1 cellular context compared by ENCODE assay signal in the genomic region with DNA sequence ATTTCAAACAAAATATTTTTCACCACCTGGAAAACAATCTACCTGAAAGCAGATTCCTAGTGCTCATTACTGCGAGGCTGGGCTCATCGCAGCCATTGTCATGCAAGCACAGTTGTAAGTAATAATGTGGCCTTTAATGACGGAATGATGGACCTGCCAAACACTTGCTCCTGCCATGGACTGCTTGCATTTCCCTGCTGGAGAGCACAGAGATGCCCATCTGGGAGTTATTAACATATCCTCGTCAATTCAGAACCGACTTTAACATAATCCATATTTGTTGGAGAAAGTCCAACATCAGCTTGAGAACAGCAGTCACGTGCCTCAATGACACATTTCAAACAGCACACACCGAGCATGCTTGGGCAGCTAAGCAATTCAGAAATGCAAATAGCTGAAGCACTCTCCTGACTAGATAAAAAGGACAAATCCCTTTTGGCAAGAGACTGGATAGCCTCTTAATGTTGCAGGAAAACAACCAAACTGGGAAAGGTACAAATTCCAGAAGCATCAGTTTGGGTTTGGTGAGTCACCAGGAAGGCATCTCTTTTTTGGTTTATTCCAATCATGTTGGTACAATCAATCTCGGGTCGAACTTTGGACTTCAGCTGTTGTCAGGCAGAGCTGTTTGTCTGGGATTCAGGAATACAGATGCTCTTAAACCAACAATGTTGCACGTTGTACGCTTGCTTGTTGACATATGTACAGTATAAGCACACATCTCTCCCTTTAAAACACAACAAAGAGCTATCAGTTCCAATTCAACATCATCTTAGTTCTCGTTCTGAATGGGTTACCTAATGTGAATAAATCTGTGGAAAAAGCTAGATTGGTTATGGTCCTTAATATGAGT.
TF ChIP-seq lines count a peak whose summit lies in the region.

No MANE protein-coding gene starts in this region.

TF ChIP-seq in HepG2, 621 proteins besides CTCF, POLR2A, EP300 and RAD21 (continued from another document and continues in another):
- TF ChIP-seq ARID3A (IDR thresholded peaks at IDR 0.05; ENCODE audit: low read depth, low read length) (peak; percentile 99), PRPF4 (IDR thresholded peaks at IDR 0.05; ENCODE audit: low read depth, low read length, poor library complexity, severe bottlenecking) (no peak), ZNF788 (CRISPR knock-in tag; IDR thresholded peaks at IDR 0.05; ENCODE audit: borderline replicate concordance) (peak; percentile 53; the same call in 1 of the 2 replicates), ZNF615 (CRISPR knock-in tag; IDR thresholded peaks at IDR 0.05; ENCODE audit: borderline replicate concordance) (peak; percentile 44; the same call in 1 of the 2 replicates), PRDM4 (CRISPR knock-in tag; IDR thresholded peaks at IDR 0.05; ENCODE audit: borderline replicate concordance) (no peak), HINFP (CRISPR knock-in tag; IDR thresholded peaks at IDR 0.05; ENCODE audit: low read depth) (peak; percentile 55; the same call in 1 of the 2 replicates), JUN (CRISPR knock-in tag; IDR thresholded peaks at IDR 0.05) (peak; percentile 98), PCBP2 (optimal IDR thresholded peaks at IDR 0.05; ENCODE audit: low read depth, low read length, poor library complexity, severe bottlenecking) (no peak), XBP1 (CRISPR knock-in tag; IDR thresholded peaks at IDR 0.05) (no peak), ELF3 (CRISPR knock-in tag; IDR thresholded peaks at IDR 0.05) (peak; percentile 94), GLI4 (CRISPR knock-in tag; IDR thresholded peaks at IDR 0.05; ENCODE audit: borderline replicate concordance) (no peak), FOXK2 (IDR thresholded peaks at IDR 0.05) (peak; percentile 98), ETV6 (CRISPR knock-in tag; conservative IDR thresholded peaks at IDR 0.05) (no peak), ZNF780A (CRISPR knock-in tag; IDR thresholded peaks at IDR 0.05) (no peak), RFXANK (CRISPR knock-in tag; IDR thresholded peaks at IDR 0.05) (0 out of 2 replicates have a peak, but pooled peaks have one; percentile 32), ZMYM4 (CRISPR knock-in tag; IDR thresholded peaks at IDR 0.05) (peak; percentile 77), TAF1 (CRISPR knock-in tag; IDR thresholded peaks at IDR 0.05) (no peak), ZNF468 (CRISPR knock-in tag; IDR thresholded peaks at IDR 0.05) (no peak), TOPORS (CRISPR knock-in tag; IDR thresholded peaks at IDR 0.05) (0 out of 2 replicates have a peak, but pooled peaks have one; percentile 44), DRAP1 (CRISPR knock-in tag; IDR thresholded peaks at IDR 0.05) (peak; percentile 48; the same call in 1 of the 2 replicates), ZSCAN31 (CRISPR knock-in tag; IDR thresholded peaks at IDR 0.05; ENCODE audit: low read depth) (peak; percentile 63; the same call in 1 of the 2 replicates), ZNF235 (CRISPR knock-in tag; IDR thresholded peaks at IDR 0.05; ENCODE audit: borderline replicate concordance) (no peak), MEF2D (CRISPR knock-in tag; IDR thresholded peaks at IDR 0.05) (peak; percentile 87), CEBPG (CRISPR knock-in tag; IDR thresholded peaks at IDR 0.05) (peak; percentile 60; the same call in 1 of the 2 replicates), SP140L (CRISPR knock-in tag; IDR thresholded peaks at IDR 0.05; ENCODE audit: borderline replicate concordance) (no peak), ZNF138 (CRISPR knock-in tag; IDR thresholded peaks at IDR 0.05; ENCODE audit: low read depth) (0 out of 2 replicates have a peak, but pooled peaks have one; percentile 24), HIVEP1 (CRISPR knock-in tag; IDR thresholded peaks at IDR 0.05) (no peak), ZNF567 (CRISPR knock-in tag; IDR thresholded peaks at IDR 0.05; ENCODE audit: borderline replicate concordance) (no peak), HNF1B (CRISPR knock-in tag; IDR thresholded peaks at IDR 0.05) (peak; percentile 51; the same call in 1 of the 2 replicates), ZNF766 (CRISPR knock-in tag; IDR thresholded peaks at IDR 0.05; ENCODE audit: borderline replicate concordance) (peak; percentile 78; the same call in 1 of the 2 replicates), SYNCRIP (IDR thresholded peaks at IDR 0.05; ENCODE audit: insufficient read depth, low read depth, low read length) (no peak), IRF2 (CRISPR knock-in tag; IDR thresholded peaks at IDR 0.05) (peak; percentile 88), ZNF878 (CRISPR knock-in tag; IDR thresholded peaks at IDR 0.05) (peak; percentile 85; the same call in 1 of the 2 replicates), FOSL1 (CRISPR knock-in tag; IDR thresholded peaks at IDR 0.05; ENCODE audit: borderline replicate concordance) (peak; percentile 99), BCL6 (CRISPR knock-in tag; IDR thresholded peaks at IDR 0.05) (peak; percentile 85), RCOR2 (CRISPR knock-in tag; IDR thresholded peaks at IDR 0.05) (peak; percentile 99), RXRA (CRISPR knock-in tag; IDR thresholded peaks at IDR 0.05) (peak; percentile 32; the same call in 1 of the 2 replicates), EED (CRISPR knock-in tag; IDR thresholded peaks at IDR 0.05) (no peak; the same call in 1 of the 2 replicates), ZNF296 (CRISPR knock-in tag; conservative IDR thresholded peaks at IDR 0.05) (no peak), KDM3A (CRISPR knock-in tag; IDR thresholded peaks at IDR 0.05; ENCODE audit: low read depth) (peak; percentile 46; the same call in 1 of the 2 replicates), ZNF781 (CRISPR knock-in tag; IDR thresholded peaks at IDR 0.05; ENCODE audit: borderline replicate concordance, not compliant biosample characterization) (peak; percentile 65), RARA (CRISPR knock-in tag; IDR thresholded peaks at IDR 0.05) (peak; percentile 68), SAFB2 (CRISPR knock-in tag; IDR thresholded peaks at IDR 0.05; ENCODE audit: borderline replicate concordance, low read depth) (peak; percentile 52; the same call in 1 of the 2 replicates), ZNF44 (CRISPR knock-in tag; IDR thresholded peaks at IDR 0.05) (no peak), NR3C1 (CRISPR knock-in tag; IDR thresholded peaks at IDR 0.05) (no peak), ATM (IDR thresholded peaks at IDR 0.05; ENCODE audit: borderline replicate concordance) (no peak), NFKB2 (CRISPR knock-in tag; IDR thresholded peaks at IDR 0.05; ENCODE audit: borderline replicate concordance) (no peak), MXD4 (CRISPR knock-in tag; IDR thresholded peaks at IDR 0.05) (0 out of 2 replicates have a peak, but pooled peaks have one; percentile 38), ZMYM2 (CRISPR knock-in tag; IDR thresholded peaks at IDR 0.05) (peak; percentile 67; the same call in 1 of the 2 replicates), SP2 (CRISPR knock-in tag; IDR thresholded peaks at IDR 0.05) (no peak), U2AF2 (IDR thresholded peaks at IDR 0.05; ENCODE audit: low read depth, low read length) (no peak), PHF20 (CRISPR knock-in tag; IDR thresholded peaks at IDR 0.05) (no peak)
- TF ChIP-seq, protein P1, sequence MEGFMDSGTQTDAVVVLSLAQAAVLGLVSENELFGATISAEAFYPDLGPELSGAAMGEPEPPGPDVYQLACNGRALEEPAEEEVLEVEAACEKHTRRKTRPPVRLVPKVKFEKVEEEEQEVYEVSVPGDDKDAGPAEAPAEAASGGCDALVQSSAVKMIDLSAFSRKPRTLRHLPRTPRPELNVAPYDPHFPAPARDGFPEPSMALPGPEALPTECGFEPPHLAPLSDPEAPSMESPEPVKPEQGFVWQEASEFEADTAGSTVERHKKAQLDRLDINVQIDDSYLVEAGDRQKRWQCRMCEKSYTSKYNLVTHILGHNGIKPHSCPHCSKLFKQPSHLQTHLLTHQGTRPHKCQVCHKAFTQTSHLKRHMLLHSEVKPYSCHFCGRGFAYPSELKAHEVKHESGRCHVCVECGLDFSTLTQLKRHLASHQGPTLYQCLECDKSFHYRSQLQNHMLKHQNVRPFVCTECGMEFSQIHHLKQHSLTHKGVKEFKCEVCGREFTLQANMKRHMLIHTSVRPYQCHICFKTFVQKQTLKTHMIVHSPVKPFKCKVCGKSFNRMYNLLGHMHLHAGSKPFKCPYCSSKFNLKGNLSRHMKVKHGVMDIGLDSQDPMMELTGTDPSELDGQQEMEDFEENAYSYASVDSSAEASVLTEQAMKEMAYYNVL (CRISPR knock-in tag; IDR thresholded peaks at IDR 0.05; ENCODE audit: borderline replicate concordance) = peak; percentile 41; the same call in 1 of the 2 replicates
- TF ChIP-seq, protein P2, sequence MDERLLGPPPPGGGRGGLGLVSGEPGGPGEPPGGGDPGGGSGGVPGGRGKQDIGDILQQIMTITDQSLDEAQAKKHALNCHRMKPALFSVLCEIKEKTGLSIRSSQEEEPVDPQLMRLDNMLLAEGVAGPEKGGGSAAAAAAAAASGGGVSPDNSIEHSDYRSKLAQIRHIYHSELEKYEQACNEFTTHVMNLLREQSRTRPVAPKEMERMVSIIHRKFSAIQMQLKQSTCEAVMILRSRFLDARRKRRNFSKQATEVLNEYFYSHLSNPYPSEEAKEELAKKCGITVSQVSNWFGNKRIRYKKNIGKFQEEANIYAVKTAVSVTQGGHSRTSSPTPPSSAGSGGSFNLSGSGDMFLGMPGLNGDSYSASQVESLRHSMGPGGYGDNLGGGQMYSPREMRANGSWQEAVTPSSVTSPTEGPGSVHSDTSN (CRISPR knock-in tag; IDR thresholded peaks at IDR 0.05) = no peak
- TF ChIP-seq, protein P3, sequence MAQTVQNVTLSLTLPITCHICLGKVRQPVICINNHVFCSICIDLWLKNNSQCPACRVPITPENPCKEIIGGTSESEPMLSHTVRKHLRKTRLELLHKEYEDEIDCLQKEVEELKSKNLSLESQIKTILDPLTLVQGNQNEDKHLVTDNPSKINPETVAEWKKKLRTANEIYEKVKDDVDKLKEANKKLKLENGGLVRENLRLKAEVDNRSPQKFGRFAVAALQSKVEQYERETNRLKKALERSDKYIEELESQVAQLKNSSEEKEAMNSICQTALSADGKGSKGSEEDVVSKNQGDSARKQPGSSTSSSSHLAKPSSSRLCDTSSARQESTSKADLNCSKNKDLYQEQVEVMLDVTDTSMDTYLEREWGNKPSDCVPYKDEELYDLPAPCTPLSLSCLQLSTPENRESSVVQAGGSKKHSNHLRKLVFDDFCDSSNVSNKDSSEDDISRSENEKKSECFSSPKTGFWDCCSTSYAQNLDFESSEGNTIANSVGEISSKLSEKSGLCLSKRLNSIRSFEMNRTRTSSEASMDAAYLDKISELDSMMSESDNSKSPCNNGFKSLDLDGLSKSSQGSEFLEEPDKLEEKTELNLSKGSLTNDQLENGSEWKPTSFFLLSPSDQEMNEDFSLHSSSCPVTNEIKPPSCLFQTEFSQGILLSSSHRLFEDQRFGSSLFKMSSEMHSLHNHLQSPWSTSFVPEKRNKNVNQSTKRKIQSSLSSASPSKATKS (CRISPR knock-in tag; IDR thresholded peaks at IDR 0.05) = peak; percentile 53; the same call in 1 of the 2 replicates
